ENCODE assay signal across 23 cellular contexts in the genomic region with DNA sequence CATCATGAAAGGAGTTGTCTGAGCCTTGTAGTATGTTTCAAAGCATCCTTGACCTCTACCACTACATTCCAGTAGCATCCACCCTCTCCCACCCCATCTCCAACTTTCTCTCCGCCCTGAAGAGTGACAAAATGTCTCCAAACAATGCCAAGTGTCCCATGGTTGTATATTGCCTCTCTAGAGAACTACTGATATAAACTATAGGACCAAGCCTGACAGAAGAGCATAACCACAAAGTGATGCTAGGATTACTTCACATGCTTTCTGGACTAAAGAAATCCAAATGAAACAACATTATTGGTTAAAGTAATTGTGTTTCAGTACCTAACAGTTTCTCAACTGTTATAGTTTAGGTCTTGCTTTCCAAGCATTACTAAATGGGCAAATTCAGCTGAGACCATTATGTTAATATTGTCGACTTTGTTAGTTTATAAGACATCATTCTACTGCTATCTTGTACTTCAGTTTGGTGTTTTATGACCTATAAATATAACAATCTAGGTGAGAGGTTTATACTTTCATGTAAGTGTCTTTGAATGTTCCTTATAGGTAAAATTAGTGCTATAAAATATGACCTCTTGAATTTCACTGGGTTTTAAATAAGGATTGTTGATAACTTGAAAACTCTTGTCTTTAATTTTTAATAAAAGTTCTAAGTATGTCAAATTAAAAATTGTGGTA.
DNase-seq lines count a peak whose midpoint lies in the region; ATAC-seq, FAIRE-seq and TF ChIP-seq lines count a peak whose summit lies in the region.
"Had no signal": no experiment of that assay in that cellular context is flagged by ENCODE, and none has a peak within 500 bp of the region (broad histone marks: within the 10 kb centered on the region; RNA-seq: fewer than 3 reads in every experiment).

No MANE protein-coding gene starts in this region.

- no peaks in the 10 kb centered on the region for H3K36me3 ChIP-seq in astrocyte (ENCODE audit: insufficient read depth, low read length)
- no peaks in the 10 kb centered on the region for H3K36me3 ChIP-seq in smooth muscle cell (ENCODE audit: low read depth)
- no peaks in the 10 kb centered on the region for H3K36me3 ChIP-seq in CD8-positive, alpha-beta T cell (ENCODE audit: insufficient read depth, low read length)
- H3K36me3 ChIP-seq: BLaER1 had no signal

- H3K27me3 Mint-ChIP-seq in astrocyte (ENCODE audit: low read depth, unreplicated experiment), result no peaks in the 10 kb centered on the region
- H3K27me3 Mint-ChIP-seq in endothelial cell (ENCODE audit: unreplicated experiment), result no peaks in the 10 kb centered on the region
- H3K27me3 Mint-ChIP-seq in CD8-positive, alpha-beta T cell (ENCODE audit: low read depth), result no peaks in the 10 kb centered on the region

- POLR2A ChIA-PET in CD8-positive, alpha-beta T cell (lab: Charles Lee), result interaction anchor here (0.7 kb wide), 1 partner anchor 35 kb away, joined by 3 read pairs; no protein-coding TSS in a partner anchor

- peak; percentile 5 for FAIRE-seq in astrocyte (lab: Jason Lieb, UNC)
- FAIRE-seq: A204.1, GM12878, H54, HTR-8/SVneo, K562 had no signal

- TF ChIP-seq CTCF in astrocyte (IDR thresholded peaks at IDR 0.05; ENCODE audit: insufficient read depth, low read depth, low read length), result no peak
- TF ChIP-seq CTCF in smooth muscle cell (IDR thresholded peaks at IDR 0.05; ENCODE audit: borderline replicate concordance, insufficient read depth, poor library complexity, severe bottlenecking), result no peak
- no peak for TF ChIP-seq CTCF in endothelial cell (IDR thresholded peaks at IDR 0.05; ENCODE audit: unreplicated experiment)
- TF ChIP-seq CTCF in CD8-positive, alpha-beta T cell (IDR thresholded peaks at IDR 0.05), result no peak

- no peak overlapping the region for H3K9ac ChIP-seq in astrocyte (ENCODE audit: low read length)
- H3K9ac ChIP-seq in smooth muscle cell (ENCODE audit: low read depth), result no peak overlapping the region
- H3K9ac ChIP-seq: BLaER1, GM23248 had no signal

- H4K20me1 ChIP-seq in astrocyte (ENCODE audit: insufficient read depth, low read length) (no peaks in the 10 kb centered on the region), smooth muscle cell (ENCODE audit: low read depth) (no peaks in the 10 kb centered on the region)
- H4K20me1 ChIP-seq: BLaER1 had no signal

- H3K9me3 Mint-ChIP-seq in astrocyte (ENCODE audit: unreplicated experiment) (no peaks in the 10 kb centered on the region), endothelial cell (ENCODE audit: unreplicated experiment) (no peaks in the 10 kb centered on the region)
- H3K9me3 Mint-ChIP-seq in CD8-positive, alpha-beta T cell, result no peaks in the 10 kb centered on the region
- H3K9me3 Mint-ChIP-seq: CD14-positive monocyte; CD4-positive, alpha-beta memory T cell had no signal

- ATAC-seq in left colon (peak; percentile 64), HG03097 (IDR thresholded peaks at IDR 0.05; ENCODE audit: low FRiP score, unreplicated experiment) (no peak)
- ATAC-seq in CD8-positive, alpha-beta T cell, result no peak
- ATAC-seq: GM12878, K562 had no signal

- H3K36me3 Mint-ChIP-seq in astrocyte (ENCODE audit: low read depth, unreplicated experiment) (no peaks in the 10 kb centered on the region), endothelial cell (ENCODE audit: low read depth, unreplicated experiment) (no peaks in the 10 kb centered on the region)
- H3K36me3 Mint-ChIP-seq in CD8-positive, alpha-beta T cell, result no peaks in the 10 kb centered on the region
- H3K36me3 Mint-ChIP-seq: CD14-positive monocyte; CD4-positive, alpha-beta memory T cell had no signal

- DNase-seq in astrocyte (ENCODE audit: low read depth) (no peak), left colon (no peak), smooth muscle cell (lab: John Stamatoyannopoulos, UW; ENCODE audit: unreplicated experiment) (no peak), endothelial cell (ENCODE audit: low spot score) (no peak)
- no peak for DNase-seq in CD8-positive, alpha-beta T cell
- DNase-seq: Calu3; CD4-positive, alpha-beta memory T cell; DMS 273 treated with DMSO at 0.1 percent for 48 hours; DMS53; DND-41; EL; GM23248; HCEC 1CT; IMR-90 had no signal

- H2AFZ ChIP-seq in astrocyte (ENCODE audit: low read depth, low read length) (no peak overlapping the region), smooth muscle cell (ENCODE audit: low read depth) (peak overlapping the region; percentile 9)
- H2AFZ ChIP-seq: GM23248 had no signal

- H3K4me1 Mint-ChIP-seq in astrocyte (ENCODE audit: low read depth, unreplicated experiment), result no peaks in the 10 kb centered on the region
- H3K4me1 Mint-ChIP-seq in endothelial cell (ENCODE audit: unreplicated experiment), result no peaks in the 10 kb centered on the region
- H3K4me1 Mint-ChIP-seq in CD8-positive, alpha-beta T cell (ENCODE audit: low read depth), result no peaks in the 10 kb centered on the region
- H3K4me1 Mint-ChIP-seq: CD14-positive monocyte; CD4-positive, alpha-beta memory T cell had no signal

- WGBS in smooth muscle cell (ENCODE audit: low lambda C conversion rate), result 86% methylated on average over 2 of the region's 2 CpGs

- H3F3A ChIP-seq in smooth muscle cell (ENCODE audit: low read depth), result no peaks in the 10 kb centered on the region

- H3K79me2 ChIP-seq in astrocyte (ENCODE audit: insufficient read depth, low read length) (no peaks in the 10 kb centered on the region), smooth muscle cell (ENCODE audit: low read depth) (no peaks in the 10 kb centered on the region)

- H3K27me3 ChIP-seq in astrocyte (ENCODE audit: insufficient read depth, low read length) (no peaks in the 10 kb centered on the region), smooth muscle cell (ENCODE audit: low read depth) (no peaks in the 10 kb centered on the region)
- no peaks in the 10 kb centered on the region for H3K27me3 ChIP-seq in CD8-positive, alpha-beta T cell (ENCODE audit: insufficient read depth, low read length)
- H3K27me3 ChIP-seq: BLaER1 had no signal

- intact Hi-C loops in left colon (cut with DNase I, micrococcal nuclease), result no loop called here
- intact Hi-C loops in CD8-positive, alpha-beta T cell (cut with DNase I, micrococcal nuclease), result no loop called here

- no peaks in the 10 kb centered on the region for H3K9me3 ChIP-seq in astrocyte (ENCODE audit: insufficient read depth, low read depth, low read length)
- no peaks in the 10 kb centered on the region for H3K9me3 ChIP-seq in smooth muscle cell (replicated peaks; ENCODE audit: low read depth)
- no peaks in the 10 kb centered on the region for H3K9me3 ChIP-seq in CD8-positive, alpha-beta T cell (ENCODE audit: low read length)
- H3K9me3 ChIP-seq: BLaER1 had no signal

- no peak overlapping the region for H3K4me3 ChIP-seq in astrocyte (ENCODE audit: insufficient read depth, low read depth, low read length)
- no peak overlapping the region for H3K4me3 ChIP-seq in smooth muscle cell
- no peak overlapping the region for H3K4me3 ChIP-seq in CD8-positive, alpha-beta T cell (ENCODE audit: low read depth, low read length)
- H3K4me3 ChIP-seq: BLaER1, GM12878, GM23248, K562 had no signal

- no peak overlapping the region for H3K27ac Mint-ChIP-seq in astrocyte (ENCODE audit: unreplicated experiment)
- no peak overlapping the region for H3K27ac Mint-ChIP-seq in endothelial cell (ENCODE audit: unreplicated experiment)
- no peak overlapping the region for H3K27ac Mint-ChIP-seq in CD8-positive, alpha-beta T cell
- H3K27ac Mint-ChIP-seq: CD14-positive monocyte; CD4-positive, alpha-beta memory T cell had no signal

- CTCF ChIA-PET in CD8-positive, alpha-beta T cell (lab: Charles Lee), result no interaction called here

- no peak overlapping the region for H3K4me3 Mint-ChIP-seq in astrocyte (ENCODE audit: unreplicated experiment)
- H3K4me3 Mint-ChIP-seq in endothelial cell (ENCODE audit: unreplicated experiment), result no peak overlapping the region
- H3K4me3 Mint-ChIP-seq in CD8-positive, alpha-beta T cell, result no peak overlapping the region
- H3K4me3 Mint-ChIP-seq: CD14-positive monocyte; CD4-positive, alpha-beta memory T cell had no signal

- H3K27ac ChIP-seq in astrocyte (ENCODE audit: low read depth, low read length) (no peak overlapping the region), smooth muscle cell (ENCODE audit: low read depth) (no peak overlapping the region)
- no peak overlapping the region for H3K27ac ChIP-seq in CD8-positive, alpha-beta T cell (ENCODE audit: low read depth, low read length)
- H3K27ac ChIP-seq: BLaER1, GM23248, HL-60 had no signal

- H3K4me1 ChIP-seq in astrocyte (ENCODE audit: insufficient read depth, low read length) (no peaks in the 10 kb centered on the region), smooth muscle cell (ENCODE audit: low read depth) (no peaks in the 10 kb centered on the region)
- H3K4me1 ChIP-seq in CD8-positive, alpha-beta T cell (ENCODE audit: insufficient read depth, low read length), result no peaks in the 10 kb centered on the region
- H3K4me1 ChIP-seq: BLaER1 had no signal

- H3K4me2 ChIP-seq in astrocyte (ENCODE audit: low read length) (no peak overlapping the region), smooth muscle cell (no peak overlapping the region)
- H3K4me2 ChIP-seq: BLaER1 had no signal
